Comparison of ENCODE assay signal across 18 cellular contexts in genomic region chr2:11696736-11697102, GRCh38. TPM values are rescaled to one million over a fixed set of nuclear protein-coding genes. Genes with fewer than 3 reads are reported as not detected.
DNase-seq lines count a peak whose midpoint lies in the region; ATAC-seq, FAIRE-seq and TF ChIP-seq lines count a peak whose summit lies in the region.
"Had no signal": no experiment of that assay in that cellular context is flagged by ENCODE, and none has a peak within 500 bp of the region (broad histone marks: within the 10 kb centered on the region; RNA-seq: fewer than 3 reads in every experiment).

No MANE protein-coding gene starts in this region.

- H3K27ac ChIP-seq in HCT116 (ENCODE audit: low read depth, low read length) (no peak overlapping the region), mammary epithelial cell (ENCODE audit: insufficient read depth, low read depth, low read length) (no peak overlapping the region), suprapubic skin (peak overlapping the region; percentile 71)
- H3K27ac ChIP-seq: brain microvascular endothelial cell, epithelial cell of prostate, parathyroid adenoma had no signal

- H3K4me2 ChIP-seq in HCT116 (ENCODE audit: low read length) (peak overlapping the region; percentile 39; the same call in 1 of the 2 replicates), mammary epithelial cell (ENCODE audit: insufficient read depth, low read depth, low read length) (peak overlapping the region; percentile 24)

- no peak for TF ChIP-seq POLR2A in HCT116 (IDR thresholded peaks at IDR 0.05; ENCODE audit: borderline replicate concordance, extremely low read depth, insufficient read depth, insufficient read length)
- TF ChIP-seq POLR2A in suprapubic skin (IDR thresholded peaks at IDR 0.05): no peak

- RAD21 ChIA-PET in HCT116 (lab: Charles Lee; ENCODE audit: low non-redundant PET in 1 of 2, low total read pairs in 2 of 2, uncharacterized antibody in 2 of 2, unreplicated experiment in 2 of 2): no interaction called here

- no peaks in the 10 kb centered on the region for H3K79me2 ChIP-seq in HCT116 (ENCODE audit: insufficient read depth, low read length)
- no peaks in the 10 kb centered on the region for H3K79me2 ChIP-seq in mammary epithelial cell (ENCODE audit: insufficient read depth, low read length)
- H3K79me2 ChIP-seq: parathyroid adenoma had no signal

- DNase-seq in HCT116 (ENCODE audit: low read depth, low spot score): no peak
- no peak for DNase-seq in mammary epithelial cell
- DNase-seq in suprapubic skin (ENCODE audit: low spot score in 2 of 2): peak in 1 of 2 donors; percentile 57
- DNase-seq in HTR-8/SVneo (ENCODE audit: insufficient read length, low spot score): no peak
- DNase-seq in NCI-H2081 treated with DMSO at 0.1 percent for 48 hours (lab: John Stamatoyannopoulos, UW): no peak
- DNase-seq in DMS 273 (lab: John Stamatoyannopoulos, UW; ENCODE audit: unreplicated experiment): no peak
- DNase-seq: activated CD8-positive, alpha-beta T cell treated with anti-CD3 and anti-CD28 coated beads for 36 hours; activated T-cell treated with anti-CD3 and anti-CD28 coated beads, Interleukin-2, amount 50 U/mL, for 24 hours; CD8-positive, alpha-beta T cell had no signal

- dilution Hi-C loops in mammary epithelial cell (cut with HindIII; ENCODE audit: low sequenced_read_pairs): no loop called here

- no peak overlapping the region for H3K4me3 ChIP-seq in HCT116 (replicated peaks in 1 of 2; ENCODE audit: low read depth in 1 of 2, low read length in 2 of 2)
- no peak overlapping the region for H3K4me3 ChIP-seq in mammary epithelial cell (replicated peaks in 1 of 3; ENCODE audit: insufficient read depth in 1 of 3, low read depth in 2 of 3, low read length in 3 of 3)
- no peak overlapping the region for H3K4me3 ChIP-seq in neuron (ENCODE audit: low read length)
- no peak overlapping the region for H3K4me3 ChIP-seq in suprapubic skin

- in situ Hi-C loops in mammary epithelial cell (cut with MboI; ENCODE audit: low sequenced_read_pairs in 2 of 2): no loop called here

- H3K27me3 ChIP-seq in HCT116 (ENCODE audit: insufficient read depth, low read length): no peaks in the 10 kb centered on the region
- peaks cover 2% of the 10 kb centered on the region for H3K27me3 ChIP-seq in mammary epithelial cell (ENCODE audit: insufficient read depth, low read length)
- no peaks in the 10 kb centered on the region for H3K27me3 ChIP-seq in neuron (ENCODE audit: insufficient read depth, low read length)
- no peaks in the 10 kb centered on the region for H3K27me3 ChIP-seq in suprapubic skin
- H3K27me3 ChIP-seq: brain microvascular endothelial cell had no signal

- BruUV-seq in HCT116 (replicated peaks; lab: Mats Ljungman, UMichigan) (no TSS peak), mammary epithelial cell (replicated peaks; lab: Mats Ljungman, UMichigan) (no TSS peak)

- TF ChIP-seq CTCF in HCT116 (IDR thresholded peaks at IDR 0.05 in 2 of 3, conservative IDR thresholded peaks at IDR 0.05 in 1 of 3; ENCODE audit: borderline replicate concordance in 1 of 3, insufficient read depth in 1 of 3, low read depth in 2 of 3, low read length in 2 of 3) (no peak), mammary epithelial cell (conservative IDR thresholded peaks at IDR 0.05 in 1 of 2, IDR thresholded peaks at IDR 0.05 in 1 of 2; ENCODE audit: extremely low read depth in 1 of 2, insufficient read depth in 1 of 2, low read depth in 1 of 2, low read length in 2 of 2) (no peak), suprapubic skin (IDR thresholded peaks at IDR 0.05) (no peak)

- intact Hi-C loops in HCT116 (cut with micrococcal nuclease) (no loop called here), mammary epithelial cell (cut with micrococcal nuclease) (no loop called here)

- FAIRE-seq in HTR-8/SVneo (lab: Jason Lieb, UNC): no peak

- no peak for TF ChIP-seq RAD21 in HCT116 (IDR thresholded peaks at IDR 0.05; ENCODE audit: low read depth)

- H2AFZ ChIP-seq in HCT116 (ENCODE audit: low read depth, low read length, poor library complexity, severe bottlenecking): no peak overlapping the region
- no peak overlapping the region for H2AFZ ChIP-seq in mammary epithelial cell (ENCODE audit: low read depth, low read length)
- H2AFZ ChIP-seq in neuron (ENCODE audit: low read depth, low read length): peak overlapping the region; percentile 43
- H2AFZ ChIP-seq: parathyroid adenoma had no signal

- H3K36me3 ChIP-seq in HCT116 (ENCODE audit: control insufficient read depth in 1 of 2, insufficient read depth in 2 of 2, low read length in 2 of 2) (no peaks in the 10 kb centered on the region), mammary epithelial cell (ENCODE audit: insufficient read depth, low read length) (no peaks in the 10 kb centered on the region), neuron (ENCODE audit: insufficient read depth, low read length) (no peaks in the 10 kb centered on the region), suprapubic skin (no peaks in the 10 kb centered on the region)
- H3K36me3 ChIP-seq: brain microvascular endothelial cell had no signal

- H3K9me2 ChIP-seq in HCT116 (ENCODE audit: insufficient read depth): no peaks in the 10 kb centered on the region

- WGBS in mammary epithelial cell (ENCODE audit: low coverage, missing lambda C conversion rate): 50% methylated on average over 4 of the region's 9 CpGs
- 60% methylated on average over 8 of the region's 9 CpGs for WGBS in suprapubic skin

- H4K20me1 ChIP-seq in HCT116 (ENCODE audit: insufficient read depth) (no peaks in the 10 kb centered on the region), mammary epithelial cell (ENCODE audit: insufficient read depth, low read length) (no peaks in the 10 kb centered on the region)

- H3K4me1 ChIP-seq in HCT116 (ENCODE audit: control insufficient read depth in 1 of 2, insufficient read depth in 2 of 2, low read length in 2 of 2) (peaks cover 4 to 20% of the 10 kb centered on the region in 2 experiments; a peak in 3 of 4 replicates), mammary epithelial cell (ENCODE audit: insufficient read depth, low read length) (peaks cover 16% of the 10 kb centered on the region), neuron (ENCODE audit: insufficient read depth, low read length) (peaks cover 15% of the 10 kb centered on the region), suprapubic skin (peaks cover 26% of the 10 kb centered on the region)

- no peak for TF ChIP-seq EP300 in suprapubic skin (IDR thresholded peaks at IDR 0.05)

- ATAC-seq in HCT116: no peak
- no peak for ATAC-seq in HG03521 (IDR thresholded peaks at IDR 0.05; ENCODE audit: unreplicated experiment)
- ATAC-seq: activated CD8-positive, alpha-beta T cell treated with anti-CD3 and anti-CD28 coated beads for 36 hours; CD8-positive, alpha-beta T cell had no signal

- POLR2A ChIA-PET in HCT116 (lab: Charles Lee): no interaction called here

- CTCF ChIA-PET in HCT116 (lab: Charles Lee) (no interaction called here), mammary epithelial cell (lab: Charles Lee; ENCODE audit: low non-redundant PET) (interaction anchor here (0.6 to 1.1 kb wide), 3 partner anchors 9 to 88 kb away, joined by 3 to 4 read pairs (median 3); partner anchors contain the start of gene LPIN1)

- no peak overlapping the region for H3K9ac ChIP-seq in HCT116 (ENCODE audit: low read length)
- no peak overlapping the region for H3K9ac ChIP-seq in mammary epithelial cell (ENCODE audit: insufficient read depth, low read length)
- H3K9ac ChIP-seq: parathyroid adenoma had no signal

- H3K9me3 ChIP-seq in HCT116 (ENCODE audit: control insufficient read depth in 1 of 2, insufficient read depth in 1 of 2, low read depth in 1 of 2, low read length in 2 of 2) (no peaks in the 10 kb centered on the region), mammary epithelial cell (replicated peaks; ENCODE audit: insufficient read depth, low read length) (no peaks in the 10 kb centered on the region), neuron (ENCODE audit: low read length) (no peaks in the 10 kb centered on the region), suprapubic skin (no peaks in the 10 kb centered on the region)

TF ChIP-seq in HCT116, 20 proteins besides CTCF, POLR2A, EP300 and RAD21:
- no peak for TF ChIP-seq FOSL1 (IDR thresholded peaks at IDR 0.05; ENCODE audit: low read depth)

RNA-seq across cellular contexts. Expression of gene NTSR2, which starts 26.7 kb away (rescaled TPM):
- total RNA-seq in HCT116 (2021; ENCODE audit: unreplicated experiment) (not detected), mammary epithelial cell (not detected), suprapubic skin (not detected)
- polyA plus RNA-seq in HCT116 (2012): not detected in 2 replicates
- not detected for polyA plus RNA-seq in mammary epithelial cell
- not detected for polyA minus RNA-seq in mammary epithelial cell
- total RNA-seq: activated CD8-positive, alpha-beta T cell treated with anti-CD3 and anti-CD28 coated beads for 36 hours; CD8-positive, alpha-beta T cell; dermis blood vessel endothelial cell; glomerular endothelial cell; liver; NCI-H460 had no signal
- polyA plus RNA-seq: liver had no signal

RNA-seq across cellular contexts. Expression of gene LPIN1, which starts 49.7 kb away (rescaled TPM):
- total RNA-seq in HCT116 (2021; ENCODE audit: unreplicated experiment) (16.7 TPM), mammary epithelial cell (10 to 100 TPM; 28.3 to 54.8 TPM), suprapubic skin (10 to 100 TPM; 25.9 to 71.9 (median 52.5) TPM)
- 7.7 and 9.4 TPM in 2 replicates for polyA plus RNA-seq in HCT116 (2012)
- polyA plus RNA-seq in mammary epithelial cell: 58.5 TPM
- 66.3 TPM for polyA minus RNA-seq in mammary epithelial cell
